Comparison of ENCODE assay signal across 19 cellular contexts in the genomic region with DNA sequence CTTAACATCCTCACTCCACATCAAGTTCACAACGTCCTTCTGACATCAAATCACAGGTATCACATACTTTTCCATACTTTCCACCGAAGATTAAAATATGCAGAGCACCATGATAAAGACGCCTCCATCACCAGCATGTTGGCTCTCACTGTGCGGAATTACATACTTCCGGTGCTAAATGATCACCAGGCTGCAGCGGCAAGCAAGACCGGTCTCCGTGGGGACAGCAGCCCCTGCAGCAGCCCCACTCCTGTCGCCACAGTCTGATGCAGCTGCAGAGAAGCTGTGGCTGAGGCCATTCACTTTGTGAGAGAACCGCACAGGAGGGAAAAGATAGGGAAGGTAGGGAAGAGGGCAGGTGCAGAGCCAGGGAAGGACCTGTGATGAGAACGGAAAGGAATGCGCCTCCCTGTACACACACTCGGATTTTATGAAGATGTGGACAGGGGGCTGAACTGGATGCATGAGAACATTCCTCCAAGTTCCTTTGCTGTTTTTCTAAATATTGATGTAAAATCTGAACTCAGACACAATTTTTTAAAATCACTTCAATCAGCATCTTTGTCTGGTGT. TPM values are rescaled to one million over a fixed set of nuclear protein-coding genes. Genes with fewer than 3 reads are reported as not detected.
DNase-seq lines count a peak whose midpoint lies in the region; ATAC-seq, FAIRE-seq and TF ChIP-seq lines count a peak whose summit lies in the region.
"Had no signal": no experiment of that assay in that cellular context is flagged by ENCODE, and none has a peak within 500 bp of the region (broad histone marks: within the 10 kb centered on the region; RNA-seq: fewer than 3 reads in every experiment).

No MANE protein-coding gene starts in this region.

- TF ChIP-seq POLR2A in vagina (IDR thresholded peaks at IDR 0.05) (no peak), heart left ventricle (IDR thresholded peaks at IDR 0.05) (no peak)

- H3K9me3 ChIP-seq in A673 (ENCODE audit: low read depth, low read length, poor library complexity, severe bottlenecking): no peaks in the 10 kb centered on the region
- no peaks in the 10 kb centered on the region for H3K9me3 ChIP-seq in astrocyte (ENCODE audit: insufficient read depth, low read depth, low read length)
- H3K9me3 ChIP-seq in vagina: no peaks in the 10 kb centered on the region
- no peaks in the 10 kb centered on the region for H3K9me3 ChIP-seq in heart left ventricle
- H3K9me3 ChIP-seq: colonic mucosa, esophagus squamous epithelium, suprapubic skin had no signal

- 72 to 83% (median 74%) methylated on average over 13 of the region's 13 CpGs for WGBS in heart left ventricle, 4 donors

- ATAC-seq in heart left ventricle: no peak
- ATAC-seq: activated CD8-positive, alpha-beta T cell treated with anti-CD3 and anti-CD28 coated beads for 36 hours; left colon had no signal

- no peak overlapping the region for H2AFZ ChIP-seq in astrocyte (ENCODE audit: low read depth, low read length)

- H3K27me3 ChIP-seq in A673 (replicated peaks; ENCODE audit: insufficient read depth, low read depth, low read length, poor library complexity) (no peaks in the 10 kb centered on the region), astrocyte (ENCODE audit: insufficient read depth, low read length) (no peaks in the 10 kb centered on the region), vagina (no peaks in the 10 kb centered on the region), heart left ventricle (no peaks in the 10 kb centered on the region)
- H3K27me3 ChIP-seq: colonic mucosa, esophagus squamous epithelium, suprapubic skin had no signal

- CTCF ChIA-PET in A673 (lab: Charles Lee): no interaction called here

- H3K4me1 Mint-ChIP-seq in astrocyte (ENCODE audit: low read depth, unreplicated experiment) (peaks cover 75% of the 10 kb centered on the region), nephron (peaks cover 89% of the 10 kb centered on the region)

- no peaks in the 10 kb centered on the region for H3K9me3 Mint-ChIP-seq in astrocyte (ENCODE audit: unreplicated experiment)
- H3K9me3 Mint-ChIP-seq in nephron: no peaks in the 10 kb centered on the region
- H3K9me3 Mint-ChIP-seq: activated CD8-positive, alpha-beta T cell treated with anti-CD3 and anti-CD28 coated beads for 36 hours had no signal

- H3K4me3 ChIP-seq in A673 (ENCODE audit: low read depth, low read length, poor library complexity, severe bottlenecking): peak overlapping the region; percentile 24
- no peak overlapping the region for H3K4me3 ChIP-seq in astrocyte (ENCODE audit: insufficient read depth, low read depth, low read length)
- no peak overlapping the region for H3K4me3 ChIP-seq in vagina
- H3K4me3 ChIP-seq in heart left ventricle: no peak overlapping the region
- H3K4me3 ChIP-seq: colonic mucosa, esophagus squamous epithelium, suprapubic skin had no signal

- H3K4me3 Mint-ChIP-seq in astrocyte (ENCODE audit: unreplicated experiment) (no peak overlapping the region), nephron (peak overlapping the region; percentile 5 to 9 (median 5))
- H3K4me3 Mint-ChIP-seq: activated CD8-positive, alpha-beta T cell treated with anti-CD3 and anti-CD28 coated beads for 36 hours; naive B cell had no signal

- H3K4me1 ChIP-seq in A673 (ENCODE audit: insufficient read depth, low read length, poor library complexity, severe bottlenecking): peaks cover 67% of the 10 kb centered on the region
- peaks cover 68% of the 10 kb centered on the region for H3K4me1 ChIP-seq in astrocyte (ENCODE audit: insufficient read depth, low read length)
- peaks cover 38% of the 10 kb centered on the region for H3K4me1 ChIP-seq in vagina
- H3K4me1 ChIP-seq in heart left ventricle: peaks cover 0 to 58% (median 17%) of the 10 kb centered on the region in 12 donors
- H3K4me1 ChIP-seq: colonic mucosa had no signal

- H3K27me3 Mint-ChIP-seq in astrocyte (ENCODE audit: low read depth, unreplicated experiment): no peaks in the 10 kb centered on the region
- H3K27me3 Mint-ChIP-seq in nephron (ENCODE audit: low read depth): no peaks in the 10 kb centered on the region

- peaks cover 46% of the 10 kb centered on the region for H4K20me1 ChIP-seq in astrocyte (ENCODE audit: insufficient read depth, low read length)

- no peaks in the 10 kb centered on the region for H3K36me3 ChIP-seq in A673 (ENCODE audit: insufficient read depth, low read length, poor library complexity, severe bottlenecking)
- H3K36me3 ChIP-seq in astrocyte (ENCODE audit: insufficient read depth, low read length): peaks cover 5% of the 10 kb centered on the region
- H3K36me3 ChIP-seq in vagina: no peaks in the 10 kb centered on the region
- no peaks in the 10 kb centered on the region for H3K36me3 ChIP-seq in heart left ventricle
- H3K36me3 ChIP-seq: colonic mucosa, esophagus squamous epithelium, suprapubic skin had no signal

- DNase-seq in A673 (ENCODE audit: low spot score) (peak; percentile 56), NCI-H1105 treated with DMSO at 0.1 percent for 48 hours (lab: John Stamatoyannopoulos, UW) (peak; percentile 46), astrocyte (ENCODE audit: low read depth) (no peak), SKM-1 treated with dmso at 0.1 percent for 144 hours (lab: John Stamatoyannopoulos, UW; ENCODE audit: unreplicated experiment) (no peak), vagina (ENCODE audit: extremely low spot score in 2 of 2) (no peak), heart left ventricle (no peak), frontal cortex (ENCODE audit: low spot score in 2 of 2) (no peak)
- DNase-seq: activated CD8-positive, alpha-beta T cell treated with anti-CD3 and anti-CD28 coated beads for 36 hours; amniotic stem cell; colonic mucosa; esophagus squamous epithelium; hippocampal formation; left colon; naive B cell; NCI-H2029 treated with DMSO at 0.1 percent for 48 hours; SIG-M5 had no signal

- POLR2A ChIA-PET in A673 (lab: Charles Lee; ENCODE audit: low non-redundant PET): no interaction called here

- H3K27ac ChIP-seq in A673 (ENCODE audit: low read depth, low read length, poor library complexity, severe bottlenecking): peak overlapping the region; percentile 34
- peak overlapping the region; percentile 92 for H3K27ac ChIP-seq in astrocyte (ENCODE audit: low read depth, low read length)
- no peak overlapping the region for H3K27ac ChIP-seq in vagina
- peak overlapping the region in 2 of 12 donors; percentile 6 to 23 for H3K27ac ChIP-seq in heart left ventricle
- H3K27ac ChIP-seq: colonic mucosa, suprapubic skin had no signal

- no TSS peak for BruUV-seq in A673 (replicated peaks; lab: Mats Ljungman, UMichigan)

- no peak for TF ChIP-seq CTCF in A673 (conservative IDR thresholded peaks at IDR 0.05; ENCODE audit: low read depth, low read length)
- TF ChIP-seq CTCF in astrocyte (IDR thresholded peaks at IDR 0.05; ENCODE audit: insufficient read depth, low read depth, low read length): no peak
- TF ChIP-seq CTCF in nephron (IDR thresholded peaks at IDR 0.05; ENCODE audit: unreplicated experiment in 3 of 3): no peak
- no peak for TF ChIP-seq CTCF in vagina (IDR thresholded peaks at IDR 0.05)
- TF ChIP-seq CTCF in heart left ventricle (IDR thresholded peaks at IDR 0.05): no peak

- peak overlapping the region; percentile 78 for H3K9ac ChIP-seq in astrocyte (ENCODE audit: low read length)

- H3K79me2 ChIP-seq in astrocyte (ENCODE audit: insufficient read depth, low read length): peaks cover 100% of the 10 kb centered on the region

- H3K27ac Mint-ChIP-seq in astrocyte (ENCODE audit: unreplicated experiment): no peak overlapping the region
- H3K27ac Mint-ChIP-seq in nephron: peak overlapping the region; percentile 20 to 71 (median 47)
- H3K27ac Mint-ChIP-seq: activated CD8-positive, alpha-beta T cell treated with anti-CD3 and anti-CD28 coated beads for 36 hours; naive B cell had no signal

- peak overlapping the region; percentile 45 for H3K4me2 ChIP-seq in astrocyte (ENCODE audit: low read length)

- FAIRE-seq in astrocyte (lab: Jason Lieb, UNC): no peak
- no peak for FAIRE-seq in frontal cortex (lab: Jason Lieb, UNC)
- FAIRE-seq: TTC549 had no signal

- intact Hi-C loops in A673 (cut with micrococcal nuclease; ENCODE audit: unreplicated experiment) (no loop called here), vagina (cut with DNase I) (no loop called here), heart left ventricle (cut with DNase I) (no loop called here)

- H3K36me3 Mint-ChIP-seq in astrocyte (ENCODE audit: low read depth, unreplicated experiment) (peaks cover 10% of the 10 kb centered on the region), nephron (ENCODE audit: low read depth) (no peaks in the 10 kb centered on the region)

RNA-seq across cellular contexts. Expression of gene AFAP1, which starts 38.3 kb away (rescaled TPM):
- total RNA-seq in A673 (2021) (42.6 and 42.9 TPM in 2 replicates), astrocyte (62.7 and 67.9 TPM in 2 replicates), vagina (20.4 TPM), heart left ventricle (10 to 100 TPM in 3 of 9 donors, 1 to 10 TPM in 6; 4.5 to 18.0 (median 7.0) TPM), frontal cortex (45.2 TPM)
- 1 to 10 TPM; 2.0 to 4.5 TPM for polyA plus RNA-seq in heart left ventricle

Comparison
In these comparisons a context has a peak if more than half of its experiments do, and no peak if none do; other contexts are left out.
1. DNase-seq: peak in A673 (single experiment) and NCI-H1105 treated with DMSO at 0.1 percent for 48 hours (single experiment); none in astrocyte (single experiment), SKM-1 treated with dmso at 0.1 percent for 144 hours (single experiment), vagina (0 of 2), heart left ventricle (0 of 5) and frontal cortex (0 of 2).